Comparison of ENCODE assay signal across 8 cellular contexts in genomic region chr21:44892536-44893277, GRCh38. TPM values are rescaled to one million over a fixed set of nuclear protein-coding genes. Genes with fewer than 3 reads are reported as not detected.
A peak's percentile ranks its signal among the peaks of the same experiment; 100 is the strongest.
DNase-seq lines count a peak whose midpoint lies in the region; ATAC-seq, FAIRE-seq and TF ChIP-seq lines count a peak whose summit lies in the region.

No MANE protein-coding gene starts in this region.

- no peaks in the 10 kb centered on the region for H3K9me3 ChIP-seq in T-helper 17 cell (ENCODE audit: control insufficient read depth, low read length, poor library complexity, severe bottlenecking)
- no peaks in the 10 kb centered on the region for H3K9me3 ChIP-seq in adrenal gland (replicated peaks in 1 of 3)
- H3K9me3 ChIP-seq in hepatocyte (ENCODE audit: low read depth), result no peaks in the 10 kb centered on the region

- H4K20me1 ChIP-seq in hepatocyte (ENCODE audit: insufficient read depth, poor library complexity, severe bottlenecking), result no peaks in the 10 kb centered on the region

- no peaks in the 10 kb centered on the region for H3K79me2 ChIP-seq in hepatocyte

- H3K4me2 ChIP-seq in hepatocyte, result no peak overlapping the region

- peak; percentile 91 for DNase-seq in HuH-7 (ENCODE audit: low spot score)
- DNase-seq in T-helper 17 cell, result peak; percentile 62 to 70 (median 66)
- DNase-seq in adrenal gland, result peak; percentile 50 to 82 (median 61)
- DNase-seq in hepatocyte (ENCODE audit: low spot score), result peak; percentile 66
- DNase-seq in stimulated activated CD4-positive, alpha-beta T cell treated with anti-CD3 and anti-CD28 coated beads, Interleukin-2, amount 100 ng/mL, for 48 hours, result peak; percentile 71 to 81
- DNase-seq in NCI-H774 (lab: John Stamatoyannopoulos, UW), result no peak

- H3K36me3 Mint-ChIP-seq in T-helper 17 cell (ENCODE audit: low read depth), result no peaks in the 10 kb centered on the region

- peak; percentile 76 for FAIRE-seq in G401.6 (lab: Jason Lieb, UNC)

- no peaks in the 10 kb centered on the region for H3K27me3 ChIP-seq in adrenal gland
- no peaks in the 10 kb centered on the region for H3K27me3 ChIP-seq in hepatocyte

- H3K36me3 ChIP-seq in adrenal gland (replicated peaks in 1 of 2) (no peaks in the 10 kb centered on the region), hepatocyte (replicated peaks; ENCODE audit: insufficient read depth, low read depth) (no peaks in the 10 kb centered on the region)

- H3K4me3 ChIP-seq in adrenal gland (no peak overlapping the region), hepatocyte (no peak overlapping the region)

- peak overlapping the region; percentile 25 for H3K4me3 Mint-ChIP-seq in T-helper 17 cell

- TF ChIP-seq POLR2A in adrenal gland (IDR thresholded peaks at IDR 0.05), result no peak

- intact Hi-C loops in adrenal gland (cut with DNase I), result loop anchor here in 1 of 2 donors (5.0 kb wide), 1 partner anchor 240 kb away; no protein-coding TSS in a partner anchor

- H3K4me1 ChIP-seq in adrenal gland (replicated peaks in 1 of 2) (no peaks in the 10 kb centered on the region), hepatocyte (ENCODE audit: insufficient read depth) (no peaks in the 10 kb centered on the region)

- peaks cover 24% of the 10 kb centered on the region for H3K4me1 Mint-ChIP-seq in T-helper 17 cell

- WGBS in adrenal gland, 4 donors, result 34 to 42% (median 40%) methylated on average over 9 to 15 of the region's 15 CpGs
- 48% methylated on average over 15 of the region's 15 CpGs for WGBS in hepatocyte (ENCODE audit: low lambda C conversion rate, missing lambda C conversion rate)

- peak overlapping the region; percentile 92 for H3K27ac Mint-ChIP-seq in T-helper 17 cell

- H3K27ac ChIP-seq in adrenal gland, result no peak overlapping the region
- H3K27ac ChIP-seq in hepatocyte, result no peak overlapping the region

- peak; percentile 66 to 87 (median 84) for TF ChIP-seq CTCF in adrenal gland (IDR thresholded peaks at IDR 0.05)
- peak; percentile 79 for TF ChIP-seq CTCF in hepatocyte (IDR thresholded peaks at IDR 0.05; ENCODE audit: poor library complexity)

- no peaks in the 10 kb centered on the region for H3K9me2 ChIP-seq in hepatocyte (replicated peaks; ENCODE audit: insufficient read depth)

- peak; percentile 89 for ATAC-seq in T-helper 17 cell
- ATAC-seq in GM19035 (IDR thresholded peaks at IDR 0.05; ENCODE audit: unreplicated experiment), result no peak

- no peak overlapping the region for H2AFZ ChIP-seq in hepatocyte

- no peaks in the 10 kb centered on the region for H3K27me3 Mint-ChIP-seq in T-helper 17 cell

RNA-seq across cellular contexts. Expression of gene PTTG1IP, which starts 19.2 kb away (rescaled TPM):
- total RNA-seq in T-helper 17 cell (100 to 1,000 TPM in 1 of 2 donors, 10 to 100 TPM in 1; 98.4 to 123 TPM), adrenal gland (100 to 1,000 TPM; 114 to 467 (median 251) TPM), hepatocyte (344 and 348 TPM in 2 replicates)
- polyA plus RNA-seq in adrenal gland (100 to 1,000 TPM; 110 to 138 (median 118) TPM), hepatocyte (315 and 362 TPM in 2 replicates)

RNA-seq across cellular contexts. Expression of gene ITGB2, which starts 28.0 kb away (rescaled TPM):
- total RNA-seq in T-helper 17 cell, result 100 to 1,000 TPM; 248 to 359 TPM
- 100 to 1,000 TPM in 4 of 8 donors, 10 to 100 TPM in 4; 68.2 to 212 (median 120) TPM for total RNA-seq in adrenal gland
- polyA plus RNA-seq in adrenal gland, result 100 to 1,000 TPM in 2 of 3 donors, 10 to 100 TPM in 1; 10.9 to 249 (median 101) TPM
- total RNA-seq in hepatocyte, result 1.6 and 3.8 TPM in 2 replicates
- 3.8 and 4.2 TPM in 2 replicates for polyA plus RNA-seq in hepatocyte

RNA-seq across cellular contexts. Expression of gene SLX9, which starts 47.1 kb away (rescaled TPM):
- total RNA-seq in T-helper 17 cell (10 to 100 TPM; 14.0 to 15.4 TPM), adrenal gland (10 to 100 TPM; 11.1 to 45.3 (median 26.6) TPM), hepatocyte (11.5 and 16.3 TPM in 2 replicates)
- polyA plus RNA-seq in adrenal gland (10 to 100 TPM; 13.1 to 22.8 (median 21.4) TPM), hepatocyte (33.2 and 37.2 TPM in 2 replicates)

Comparison
In these comparisons a context has a peak if more than half of its experiments do, and no peak if none do; other contexts are left out.
1. RNA of gene ITGB2, which starts 28.0 kb away (total RNA-seq): 248 to 359 TPM in T-helper 17 cell and 68.2 to 212 TPM in adrenal gland; 1.6 to 3.8 TPM in hepatocyte; every median in the first group is over 10 times any median in the second.